In genomic region chr6:129134535-129134934, GRCh38 we compare ENCODE assay signal across 16 cellular contexts.
DNase-seq lines count a peak whose midpoint lies in the region; ATAC-seq, FAIRE-seq and TF ChIP-seq lines count a peak whose summit lies in the region.
"Had no signal": no experiment of that assay in that cellular context is flagged by ENCODE, and none has a peak within 500 bp of the region (broad histone marks: within the 10 kb centered on the region; RNA-seq: fewer than 3 reads in every experiment).

No MANE protein-coding gene starts in this region.

- CTCF ChIA-PET in HepG2 (lab: Yijun Ruan, JAX; ENCODE audit: low intra/inter-chr PET ratio, low total read pairs): no interaction called here

- intact Hi-C loops in HepG2 (cut with micrococcal nuclease; ENCODE audit: unreplicated experiment): no loop called here
- intact Hi-C loops in right lobe of liver (cut with DNase I): no loop called here
- intact Hi-C loops in left cardiac atrium (cut with DNase I): no loop called here
- intact Hi-C loops in sigmoid colon (cut with DNase I): no loop called here
- intact Hi-C loops in aorta (cut with DNase I): no loop called here

- H3K27me3 ChIP-seq in HepG2 (ENCODE audit: control insufficient read depth in 1 of 2, insufficient read depth in 2 of 2, low read length in 2 of 2) (no peaks in the 10 kb centered on the region), right lobe of liver (no peaks in the 10 kb centered on the region), sigmoid colon (no peaks in the 10 kb centered on the region), aorta (ENCODE audit: control insufficient read depth in 1 of 2, insufficient read depth in 2 of 2, low read length in 1 of 2) (no peaks in the 10 kb centered on the region)

- H3K4me3 ChIP-seq in HepG2 (replicated peaks in 1 of 3; ENCODE audit: insufficient read depth in 1 of 3, low read depth in 2 of 3, low read length in 3 of 3): no peak overlapping the region
- H3K4me3 ChIP-seq in right lobe of liver: no peak overlapping the region
- H3K4me3 ChIP-seq in sigmoid colon: no peak overlapping the region
- H3K4me3 ChIP-seq in aorta (ENCODE audit: low read length in 2 of 2): no peak overlapping the region
- H3K4me3 ChIP-seq: A549 had no signal

- no peaks in the 10 kb centered on the region for H3K4me1 ChIP-seq in HepG2 (ENCODE audit: insufficient read depth, low read length)
- no peaks in the 10 kb centered on the region for H3K4me1 ChIP-seq in right lobe of liver
- H3K4me1 ChIP-seq in sigmoid colon: peaks cover 0 to 10% (median 0%) of the 10 kb centered on the region in 4 donors
- no peaks in the 10 kb centered on the region for H3K4me1 ChIP-seq in aorta (ENCODE audit: control insufficient read depth in 1 of 2, insufficient read depth in 2 of 2, low read length in 2 of 2)
- H3K4me1 ChIP-seq: A549, parathyroid adenoma had no signal

- H3K27ac ChIP-seq in HepG2 (ENCODE audit: extremely low read length, insufficient read depth, low read length) (no peak overlapping the region), right lobe of liver (peak overlapping the region in 1 of 3 donors; percentile 15), sigmoid colon (peak overlapping the region; percentile 46 to 75 (median 57)), aorta (ENCODE audit: low read depth in 1 of 2, low read length in 2 of 2) (peak overlapping the region in 1 of 2 donors; percentile 39)
- H3K27ac ChIP-seq: A549, parathyroid adenoma had no signal

- H3K79me2 ChIP-seq in HepG2 (ENCODE audit: insufficient read depth, low read length): no peaks in the 10 kb centered on the region
- H3K79me2 ChIP-seq: parathyroid adenoma had no signal

- POLR2A ChIA-PET in HepG2 (lab: Yijun Ruan, JAX): no interaction called here

- 0 out of 2 replicates have a peak, but pooled peaks have one; percentile 14 for TF ChIP-seq CTCF in HepG2 (CRISPR knock-in tag; IDR thresholded peaks at IDR 0.05)
- no peak for TF ChIP-seq CTCF in right lobe of liver (IDR thresholded peaks at IDR 0.05)
- no peak for TF ChIP-seq CTCF in sigmoid colon (IDR thresholded peaks at IDR 0.05)

- no TSS peak for BruUV-seq in HepG2 (replicated peaks; lab: Mats Ljungman, UMichigan)

- H3K36me3 ChIP-seq in HepG2 (replicated peaks in 1 of 2; ENCODE audit: control insufficient read depth in 1 of 2, insufficient read depth in 2 of 2, low read length in 2 of 2) (no peaks in the 10 kb centered on the region), right lobe of liver (no peaks in the 10 kb centered on the region), sigmoid colon (no peaks in the 10 kb centered on the region), aorta (ENCODE audit: control insufficient read depth in 1 of 2, insufficient read depth in 2 of 2, low read length in 1 of 2) (no peaks in the 10 kb centered on the region)

- H3K4me2 ChIP-seq in HepG2 (ENCODE audit: low read depth, low read length): no peak overlapping the region
- H3K4me2 ChIP-seq: A549 had no signal

- no peak overlapping the region for H2AFZ ChIP-seq in HepG2 (ENCODE audit: low read length)
- H2AFZ ChIP-seq: parathyroid adenoma had no signal

- no peaks in the 10 kb centered on the region for H3K9me3 ChIP-seq in HepG2 (ENCODE audit: low read length)
- no peaks in the 10 kb centered on the region for H3K9me3 ChIP-seq in right lobe of liver
- no peaks in the 10 kb centered on the region for H3K9me3 ChIP-seq in sigmoid colon
- no peaks in the 10 kb centered on the region for H3K9me3 ChIP-seq in aorta (ENCODE audit: control insufficient read depth, low read length)
- H3K9me3 ChIP-seq: A549 had no signal

- in situ Hi-C loops in HepG2 (cut with HindIII; ENCODE audit: extremely low pct_ligation_motif_present, low pct_unique_long_range_greater_than_20kb): no loop called here

- no peaks in the 10 kb centered on the region for H4K20me1 ChIP-seq in HepG2 (ENCODE audit: insufficient read depth, low read length)

- TF ChIP-seq POLR2A in HepG2 (IDR thresholded peaks at IDR 0.05; ENCODE audit: insufficient read depth in 1 of 2, low read depth in 2 of 2, low read length in 2 of 2): no peak
- TF ChIP-seq POLR2A in right lobe of liver (IDR thresholded peaks at IDR 0.05): no peak
- TF ChIP-seq POLR2A in sigmoid colon (IDR thresholded peaks at IDR 0.05): no peak

- DNase-seq in HepG2 (ENCODE audit: low spot score): no peak
- DNase-seq in right lobe of liver: no peak
- no peak for DNase-seq in left cardiac atrium
- no peak for DNase-seq in sigmoid colon
- no peak for DNase-seq in aorta
- DNase-seq in NCI-H524 treated with DMSO at 0.1 percent for 48 hours (lab: John Stamatoyannopoulos, UW): no peak
- DNase-seq: activated CD4-positive, alpha-beta T cell treated with anti-CD3 and anti-CD28 coated beads for 1 hour; activated naive CD4-positive, alpha-beta T cell treated with anti-CD3 and anti-CD28 coated beads, Interleukin-2, amount 10 ng/mL, durations not matched to agents 7 days and 5 days; CD8-positive, alpha-beta T cell; mesendoderm; NCI-H2081 treated with DMSO at 0.1 percent for 48 hours had no signal

- TF ChIP-seq RAD21 in HepG2 (CRISPR knock-in tag; IDR thresholded peaks at IDR 0.05): no peak

- ATAC-seq in HepG2 (peak; percentile 35; the same call in 1 of the 3 replicates), right lobe of liver (no peak), left cardiac atrium (peak; percentile 34 to 39), aorta (ENCODE audit: low FRiP score) (peak; percentile 30), GM19023 (IDR thresholded peaks at IDR 0.05; ENCODE audit: unreplicated experiment) (no peak)
- no peak for ATAC-seq in activated CD4-positive, CD25-positive, alpha-beta regulatory T cell treated with anti-CD3 and anti-CD28 coated beads, Interleukin-2, amount 50 U/mL, for 24 hours
- ATAC-seq: A549; CD8-positive, alpha-beta T cell had no signal

- TF ChIP-seq EP300 in HepG2 (IDR thresholded peaks at IDR 0.05; ENCODE audit: low read depth in 2 of 2, low read length in 2 of 2) (no peak), HepG2 (CRISPR knock-in tag; IDR thresholded peaks at IDR 0.05; ENCODE audit: borderline replicate concordance) (no peak), sigmoid colon (IDR thresholded peaks at IDR 0.05) (no peak)

- H3K9ac ChIP-seq in HepG2 (ENCODE audit: insufficient read depth, low read depth, low read length): no peak overlapping the region
- H3K9ac ChIP-seq: parathyroid adenoma had no signal

- FAIRE-seq in HepG2 (lab: Jason Lieb, UNC): no peak
- FAIRE-seq: A549, GM12892 had no signal

TF ChIP-seq in HepG2, 621 proteins besides CTCF, POLR2A, EP300 and RAD21:
- TF ChIP-seq SATB2 (CRISPR knock-in tag; IDR thresholded peaks at IDR 0.05) (no peak), MTERF4 (CRISPR knock-in tag; IDR thresholded peaks at IDR 0.05) (no peak), TEF (CRISPR knock-in tag; IDR thresholded peaks at IDR 0.05) (no peak)
- TF ChIP-seq, protein P1, sequence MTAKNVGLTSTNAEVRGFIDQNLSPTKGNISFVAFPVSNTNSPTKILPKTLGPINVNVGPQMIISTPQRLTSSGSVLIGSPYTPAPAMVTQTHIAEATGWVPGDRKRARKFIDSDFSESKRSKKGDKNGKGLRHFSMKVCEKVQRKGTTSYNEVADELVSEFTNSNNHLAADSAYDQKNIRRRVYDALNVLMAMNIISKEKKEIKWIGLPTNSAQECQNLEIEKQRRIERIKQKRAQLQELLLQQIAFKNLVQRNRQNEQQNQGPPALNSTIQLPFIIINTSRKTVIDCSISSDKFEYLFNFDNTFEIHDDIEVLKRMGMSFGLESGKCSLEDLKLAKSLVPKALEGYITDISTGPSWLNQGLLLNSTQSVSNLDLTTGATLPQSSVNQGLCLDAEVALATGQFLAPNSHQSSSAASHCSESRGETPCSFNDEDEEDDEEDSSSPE (CRISPR knock-in tag; IDR thresholded peaks at IDR 0.05): no peak
TF ChIP-seq in HepG2: peak in this region for 0.

Comparison
In these comparisons a context has a peak if more than half of its experiments do, and no peak if none do; other contexts are left out.
1. ATAC-seq: peak in HepG2 (single experiment), left cardiac atrium (2 of 2) and aorta (single experiment); none in right lobe of liver (0 of 4), GM19023 (single experiment) and activated CD4-positive, CD25-positive, alpha-beta regulatory T cell treated with anti-CD3 and anti-CD28 coated beads, Interleukin-2, amount 50 U/mL, for 24 hours (0 of 2).